Comparison of ENCODE assay signal across 15 cellular contexts in the genomic region with DNA sequence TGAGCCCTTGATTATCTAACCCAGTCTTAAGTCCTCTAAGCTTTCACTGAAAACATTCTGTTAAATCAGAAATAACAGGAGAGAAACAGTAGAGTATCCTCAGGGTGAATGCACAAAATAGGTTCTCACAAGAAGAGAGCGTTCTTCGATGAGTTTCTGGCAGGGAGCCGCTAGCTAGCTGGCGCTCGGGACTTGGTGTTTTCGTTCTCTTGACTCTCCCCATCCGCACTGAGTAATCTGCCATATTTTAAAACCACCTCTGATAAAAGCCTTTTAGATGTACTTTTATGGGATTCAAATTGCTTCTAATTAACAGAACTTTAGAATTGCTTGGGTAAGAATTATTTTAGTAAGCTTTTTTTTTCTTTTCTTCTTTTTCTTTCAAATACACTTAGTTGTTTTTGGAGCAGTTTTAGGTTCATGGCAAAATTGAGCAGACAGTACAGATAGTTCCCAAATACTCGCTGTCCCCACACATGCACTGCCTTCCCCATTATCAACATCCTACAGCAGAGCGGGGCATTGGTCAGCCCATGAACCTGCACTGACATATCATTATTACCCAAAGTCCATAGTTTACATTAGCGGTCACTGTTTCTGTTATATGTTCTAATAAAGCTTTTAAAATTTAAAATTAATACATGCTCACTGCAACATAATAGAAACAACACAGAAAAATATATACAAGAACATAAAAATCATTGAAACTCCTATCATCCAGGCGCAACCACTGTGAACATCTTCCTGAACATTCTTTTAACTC. TPM values are rescaled to one million over a fixed set of nuclear protein-coding genes. Genes with fewer than 3 reads are reported as not detected.
DNase-seq lines count a peak whose midpoint lies in the region; ATAC-seq and TF ChIP-seq lines count a peak whose summit lies in the region.
"Had no signal": no experiment of that assay in that cellular context is flagged by ENCODE, and none has a peak within 500 bp of the region (broad histone marks: within the 10 kb centered on the region; RNA-seq: fewer than 3 reads in every experiment).

No MANE protein-coding gene starts in this region.

- DNase-seq in stimulated activated naive CD8-positive, alpha-beta T cell treated with anti-CD3 and anti-CD28 coated beads, Interleukin-15, Interleukin-2, amounts not matched to agents 100 U/mL and 50 U/mL, for 24 hours, result no peak
- no peak for DNase-seq in activated B cell treated with CpG ODN at 0.5 μM for 24 hours
- DNase-seq in natural killer cell, result no peak
- DNase-seq in CD14-positive monocyte (ENCODE audit: low spot score), result no peak
- DNase-seq in NCI-H2081 (lab: John Stamatoyannopoulos, UW), result no peak
- no peak for DNase-seq in NCI-H2196 treated with DMSO at 0.1 percent for 48 hours (lab: John Stamatoyannopoulos, UW; ENCODE audit: unreplicated experiment)
- DNase-seq: KBM-7, left cardiac atrium, NCI-H2081 treated with DMSO at 0.1 percent for 48 hours, NCI-H510A treated with DMSO at 0.1 percent for 48 hours, SW 1271 had no signal

- CTCF ChIA-PET in activated B cell treated with CpG ODN at 0.5 μM for 24 hours (lab: Charles Lee), result interaction anchor here (1.7 kb wide), 1 partner anchor 10 kb away, joined by 5 read pairs; no protein-coding TSS in a partner anchor

- intact Hi-C loops in activated B cell treated with CpG ODN at 0.5 μM for 24 hours (cut with micrococcal nuclease), result loop anchor here (10.0 kb wide), 1 partner anchor 1789 kb away; a partner anchor contains a TSS
- intact Hi-C loops in natural killer cell (cut with micrococcal nuclease), result no loop called here
- intact Hi-C loops in CD14-positive monocyte (cut with micrococcal nuclease), result no loop called here

- no peak for TF ChIP-seq CTCF in activated B cell treated with CpG ODN at 0.5 μM for 24 hours (IDR thresholded peaks at IDR 0.05)
- no peak for TF ChIP-seq CTCF in natural killer cell (IDR thresholded peaks at IDR 0.05)
- TF ChIP-seq CTCF in CD14-positive monocyte (IDR thresholded peaks at IDR 0.05), result no peak

- peaks cover 35% of the 10 kb centered on the region for H3K36me3 Mint-ChIP-seq in stimulated activated naive CD8-positive, alpha-beta T cell treated with anti-CD3 and anti-CD28 coated beads, Interleukin-15, Interleukin-2, amounts not matched to agents 100 ng/mL and 50 ng/mL, for 24 hours (ENCODE audit: low read depth)
- H3K36me3 Mint-ChIP-seq in activated B cell treated with CpG ODN at 0.5 μM for 24 hours (ENCODE audit: low read depth) (peaks cover 70% of the 10 kb centered on the region), natural killer cell (no peaks in the 10 kb centered on the region), CD14-positive monocyte (peaks cover 9 to 14% of the 10 kb centered on the region in 2 donors)

- ATAC-seq in stimulated activated naive CD8-positive, alpha-beta T cell treated with anti-CD3 and anti-CD28 coated beads, Interleukin-15, Interleukin-2, amounts not matched to agents 100 U/mL and 50 U/mL, for 24 hours, result no peak
- ATAC-seq in activated B cell treated with CpG ODN at 0.5 μM for 24 hours (ENCODE audit: low read depth), result no peak
- ATAC-seq in natural killer cell, result no peak
- ATAC-seq in GM18519 (IDR thresholded peaks at IDR 0.05; ENCODE audit: low FRiP score, unreplicated experiment), result no peak
- ATAC-seq: gastroesophageal sphincter, left cardiac atrium had no signal

- H3K27ac Mint-ChIP-seq in stimulated activated naive CD8-positive, alpha-beta T cell treated with anti-CD3 and anti-CD28 coated beads, Interleukin-15, Interleukin-2, amounts not matched to agents 100 ng/mL and 50 ng/mL, for 24 hours, result peak overlapping the region; percentile 66
- H3K27ac Mint-ChIP-seq in activated B cell treated with CpG ODN at 0.5 μM for 24 hours, result peak overlapping the region; percentile 65
- H3K27ac Mint-ChIP-seq in natural killer cell, result peak overlapping the region; percentile 82 to 84
- peak overlapping the region in 1 of 7 donors; percentile 7 for H3K27ac Mint-ChIP-seq in CD14-positive monocyte
- H3K27ac Mint-ChIP-seq: dendritic cell treated with granulocyte-macrophage colony-stimulating factor and Interleukin-4, amounts not matched to agents 40 ng/mL and 50 ng/mL, for 4 days had no signal

- no peaks in the 10 kb centered on the region for H3K9me3 Mint-ChIP-seq in stimulated activated naive CD8-positive, alpha-beta T cell treated with anti-CD3 and anti-CD28 coated beads, Interleukin-15, Interleukin-2, amounts not matched to agents 100 ng/mL and 50 ng/mL, for 24 hours
- H3K9me3 Mint-ChIP-seq in activated B cell treated with CpG ODN at 0.5 μM for 24 hours, result no peaks in the 10 kb centered on the region
- no peaks in the 10 kb centered on the region for H3K9me3 Mint-ChIP-seq in natural killer cell
- H3K9me3 Mint-ChIP-seq in CD14-positive monocyte, result no peaks in the 10 kb centered on the region
- H3K9me3 Mint-ChIP-seq: dendritic cell treated with granulocyte-macrophage colony-stimulating factor and Interleukin-4, amounts not matched to agents 40 ng/mL and 50 ng/mL, for 4 days had no signal

- no peak overlapping the region for H3K4me3 Mint-ChIP-seq in stimulated activated naive CD8-positive, alpha-beta T cell treated with anti-CD3 and anti-CD28 coated beads, Interleukin-15, Interleukin-2, amounts not matched to agents 100 ng/mL and 50 ng/mL, for 24 hours
- H3K4me3 Mint-ChIP-seq in activated B cell treated with CpG ODN at 0.5 μM for 24 hours (no peak overlapping the region), natural killer cell (no peak overlapping the region), CD14-positive monocyte (no peak overlapping the region)
- H3K4me3 Mint-ChIP-seq: dendritic cell treated with granulocyte-macrophage colony-stimulating factor and Interleukin-4, amounts not matched to agents 40 ng/mL and 50 ng/mL, for 4 days had no signal

- peaks cover 73% of the 10 kb centered on the region for H3K4me1 Mint-ChIP-seq in stimulated activated naive CD8-positive, alpha-beta T cell treated with anti-CD3 and anti-CD28 coated beads, Interleukin-15, Interleukin-2, amounts not matched to agents 100 ng/mL and 50 ng/mL, for 24 hours (ENCODE audit: low read depth)
- H3K4me1 Mint-ChIP-seq in activated B cell treated with CpG ODN at 0.5 μM for 24 hours (peaks cover 61% of the 10 kb centered on the region), natural killer cell (peaks cover 53% of the 10 kb centered on the region in 2 donors), CD14-positive monocyte (peaks cover 35% of the 10 kb centered on the region)

- no peaks in the 10 kb centered on the region for H3K27me3 Mint-ChIP-seq in stimulated activated naive CD8-positive, alpha-beta T cell treated with anti-CD3 and anti-CD28 coated beads, Interleukin-15, Interleukin-2, amounts not matched to agents 100 ng/mL and 50 ng/mL, for 24 hours
- H3K27me3 Mint-ChIP-seq in activated B cell treated with CpG ODN at 0.5 μM for 24 hours (no peaks in the 10 kb centered on the region), natural killer cell (ENCODE audit: low read depth in 2 of 2) (no peaks in the 10 kb centered on the region), CD14-positive monocyte (ENCODE audit: low read depth in 3 of 3) (peaks cover 0 to 2% (median 0%) of the 10 kb centered on the region in 3 donors)
- H3K27me3 Mint-ChIP-seq: dendritic cell treated with granulocyte-macrophage colony-stimulating factor and Interleukin-4, amounts not matched to agents 40 ng/mL and 50 ng/mL, for 4 days had no signal

- POLR2A ChIA-PET in activated B cell treated with CpG ODN at 0.5 μM for 24 hours (lab: Charles Lee), result interaction anchor here (0.7 to 16.6 kb wide), 4 partner anchors 11 to 31 kb away, joined by 3 to 440 read pairs (median 5); no protein-coding TSS in a partner anchor

RNA-seq across cellular contexts. Expression of a gene that starts 35.4 kb away (rescaled TPM):
- total RNA-seq in activated B cell treated with CpG ODN at 0.5 μM for 24 hours, result 183 and 194 TPM in 2 replicates
- total RNA-seq in natural killer cell, result 100 to 1,000 TPM; 168 to 193 (median 184) TPM
- polyA plus RNA-seq in CD14-positive monocyte, result 1 to 10 TPM; 4.1 to 7.6 TPM
